In genomic region chr12:50088577-50089335, GRCh38 we compare ENCODE assay signal across 8 cellular contexts. TPM values are rescaled to one million over a fixed set of nuclear protein-coding genes. Genes with fewer than 3 reads are reported as not detected.
DNase-seq lines count a peak whose midpoint lies in the region; ATAC-seq and TF ChIP-seq lines count a peak whose summit lies in the region.

No MANE protein-coding gene starts in this region.

- H3K27ac Mint-ChIP-seq in WTC11 (no peak overlapping the region), type B pancreatic cell (no peak overlapping the region)

- ATAC-seq in WTC11 (peak; percentile 9; the same call in 1 of the 2 replicates), HG02938 (IDR thresholded peaks at IDR 0.05; ENCODE audit: unreplicated experiment) (no peak)

- H3K36me3 Mint-ChIP-seq in WTC11 (peaks cover 62% of the 10 kb centered on the region), type B pancreatic cell (peaks cover 23% of the 10 kb centered on the region)

- H3K27me3 Mint-ChIP-seq in WTC11 (ENCODE audit: low read depth) = no peaks in the 10 kb centered on the region
- H3K27me3 Mint-ChIP-seq in type B pancreatic cell = no peaks in the 10 kb centered on the region

- H3K4me3 ChIP-seq in coronary artery (no peak overlapping the region), mesodermal cell (ENCODE audit: extremely low read depth, insufficient read depth, low read length, poor library complexity, severe bottlenecking) (no peak overlapping the region)

- H3K9me3 ChIP-seq in mesodermal cell (ENCODE audit: control insufficient read depth, low read length) = no peaks in the 10 kb centered on the region

- H3K9me3 Mint-ChIP-seq in WTC11 (no peaks in the 10 kb centered on the region), type B pancreatic cell (no peaks in the 10 kb centered on the region)

- peak; percentile 49 for DNase-seq in AG08395 (ENCODE audit: low spot score)
- DNase-seq in GM13976 (ENCODE audit: low spot score) = peak; percentile 76
- peak; percentile 22 to 48 for DNase-seq in NCI-H1930 (lab: John Stamatoyannopoulos, UW)
- DNase-seq in WTC11 (ENCODE audit: low spot score) = peak; percentile 57
- DNase-seq in coronary artery (ENCODE audit: low spot score) = no peak
- no peak for DNase-seq in type B pancreatic cell (ENCODE audit: extremely low spot score, unreplicated experiment)

- H3K36me3 ChIP-seq in mesodermal cell (ENCODE audit: control insufficient read depth, insufficient read depth, low read length) = peaks cover 70% of the 10 kb centered on the region

- in situ Hi-C loops in GM13976 (cut with MboI; ENCODE audit: low sequenced_read_pairs, unreplicated experiment) = no loop called here

- CTCF ChIA-PET in WTC11 (lab: Charles Lee) = interaction anchor here (0.5 to 1.6 kb wide), 4 partner anchors 12 to 29 kb away, joined by 5 to 8 read pairs (median 6); partner anchors contain the start of gene COX14

- WGBS in mesodermal cell (ENCODE audit: insufficient coverage in 2 of 2), 2 experiments = 67 to 88% methylated on average over 1 to 3 of the region's 3 CpGs

- POLR2A ChIA-PET in WTC11 (lab: Charles Lee) = no interaction called here

- peaks cover 9% of the 10 kb centered on the region for H3K4me1 Mint-ChIP-seq in WTC11
- peaks cover 14% of the 10 kb centered on the region for H3K4me1 Mint-ChIP-seq in type B pancreatic cell (ENCODE audit: unreplicated experiment)

- H3K4me3 Mint-ChIP-seq in WTC11 (no peak overlapping the region), type B pancreatic cell (peak overlapping the region; percentile 54)

- no peak overlapping the region for H3K27ac ChIP-seq in coronary artery
- peak overlapping the region; percentile 1 for H3K27ac ChIP-seq in mesodermal cell (ENCODE audit: low read depth, low read length, severe bottlenecking)

- peaks cover 17% of the 10 kb centered on the region for H3K4me1 ChIP-seq in mesodermal cell (ENCODE audit: control insufficient read depth, insufficient read depth, low read length, poor library complexity, severe bottlenecking)

- TF ChIP-seq CTCF in GM13976 (IDR thresholded peaks at IDR 0.05; ENCODE audit: borderline replicate concordance, control extremely low read depth, extremely low read depth, insufficient read depth, missing control alignments) (peak; percentile 67), WTC11 (IDR thresholded peaks at IDR 0.05) (peak; percentile 65), coronary artery (IDR thresholded peaks at IDR 0.05) (peak; percentile 72), type B pancreatic cell (conservative IDR thresholded peaks at IDR 0.05) (peak; percentile 86)

TF ChIP-seq in WTC11, 78 proteins besides CTCF, POLR2A, EP300 and RAD21:
- TF ChIP-seq ERG (CRISPR knock-in tag; IDR thresholded peaks at IDR 0.05) (no peak), TCF7 (CRISPR knock-in tag; IDR thresholded peaks at IDR 0.05; ENCODE audit: low read depth) (no peak), ZNF416 (CRISPR knock-in tag; IDR thresholded peaks at IDR 0.05) (no peak), ZNF138 (CRISPR knock-in tag; conservative IDR thresholded peaks at IDR 0.05) (no peak), JUN (CRISPR knock-in tag; IDR thresholded peaks at IDR 0.05) (no peak), ATF6 (CRISPR knock-in tag; IDR thresholded peaks at IDR 0.05) (no peak), IRF1 (CRISPR knock-in tag; IDR thresholded peaks at IDR 0.05) (no peak), PRRX2 (CRISPR knock-in tag; IDR thresholded peaks at IDR 0.05) (no peak), HMGA2 (CRISPR knock-in tag; IDR thresholded peaks at IDR 0.05) (no peak)

RNA-seq across cellular contexts. Expression of gene SMARCD1, which starts 3.6 kb away (rescaled TPM):
- total RNA-seq in WTC11 (2021) = 150 to 165 TPM (median 152 TPM) in 3 replicates
- 95.4 TPM for polyA plus RNA-seq in mesodermal cell (2013, experiment 1 of 2)
- polyA plus RNA-seq in mesodermal cell (2013, experiment 2 of 2) = 93.2 TPM
- 55.0 and 100 TPM in 2 replicates for total RNA-seq in type B pancreatic cell (ENCODE audit: low replicate concordance)

RNA-seq across cellular contexts. Expression of gene GPD1, which starts 15.1 kb away (rescaled TPM):
- total RNA-seq in WTC11 (2021) (0.39 to 0.77 TPM (median 0.62 TPM) in 3 replicates), type B pancreatic cell (ENCODE audit: low replicate concordance) (9.0 and 12.5 TPM in 2 replicates)
- polyA plus RNA-seq in mesodermal cell (2013, experiment 1 of 2) = not detected
- 0.30 TPM for polyA plus RNA-seq in mesodermal cell (2013, experiment 2 of 2)

RNA-seq across cellular contexts. Expression of gene COX14, which starts 23.3 kb away (rescaled TPM):
- 34.0 to 41.4 TPM (median 40.4 TPM) in 3 replicates for total RNA-seq in WTC11 (2021)
- 35.8 TPM for polyA plus RNA-seq in mesodermal cell (2013, experiment 1 of 2)
- polyA plus RNA-seq in mesodermal cell (2013, experiment 2 of 2) = 28.5 TPM
- total RNA-seq in type B pancreatic cell (ENCODE audit: low replicate concordance) = 42.6 and 55.2 TPM in 2 replicates

RNA-seq across cellular contexts. Expression of gene ASIC1, which starts 31.4 kb away (rescaled TPM):
- total RNA-seq in WTC11 (2021) (3.9 to 4.9 TPM (median 4.5 TPM) in 3 replicates), type B pancreatic cell (ENCODE audit: low replicate concordance) (5.5 and 18.1 TPM in 2 replicates)
- 9.8 TPM for polyA plus RNA-seq in mesodermal cell (2013, experiment 1 of 2)
- 8.9 TPM for polyA plus RNA-seq in mesodermal cell (2013, experiment 2 of 2)

Comparison
In these comparisons a context has a peak if more than half of its experiments do, and no peak if none do; other contexts are left out.
1. DNase-seq: peak in AG08395 (single experiment), GM13976 (single experiment), NCI-H1930 (2 of 2) and WTC11 (single experiment); none in coronary artery (single experiment) and type B pancreatic cell (single experiment).
2. Peak in every context shown above with its lines, with median percentiles within 50 percentile points of each other: CTCF ChIP-seq.